In genomic region chr22:24159650-24160049, GRCh38 we compare ENCODE assay signal across 14 cellular contexts. TPM values are rescaled to one million over a fixed set of nuclear protein-coding genes. Genes with fewer than 3 reads are reported as not detected.
A peak's percentile ranks its signal among the peaks of the same experiment; 100 is the strongest.
DNase-seq lines count a peak whose midpoint lies in the region; ATAC-seq and TF ChIP-seq lines count a peak whose summit lies in the region.
"Had no signal": no experiment of that assay in that cellular context is flagged by ENCODE, and none has a peak within 500 bp of the region (broad histone marks: within the 10 kb centered on the region; RNA-seq: fewer than 3 reads in every experiment).

No MANE protein-coding gene starts in this region.

- H3K9me3 Mint-ChIP-seq in naive B cell: no peaks in the 10 kb centered on the region

- no peaks in the 10 kb centered on the region for H3K36me3 Mint-ChIP-seq in naive B cell

- H3K9ac ChIP-seq in BLaER1: no peak overlapping the region

- H3K4me2 ChIP-seq in BLaER1: peak overlapping the region; percentile 99

- peak; percentile 35 for DNase-seq in A673 (ENCODE audit: low spot score)
- DNase-seq in RWPE1 (ENCODE audit: low spot score): no peak
- DNase-seq in naive B cell: no peak
- DNase-seq in activated CD8-positive, alpha-beta memory T cell treated with anti-CD3 and anti-CD28 coated beads for 24 hours: no peak
- DNase-seq in retina: no peak
- DNase-seq: activated CD8-positive, alpha-beta memory T cell treated with anti-CD3 and anti-CD28 coated beads, Interleukin-2, amount 10 ng/mL, durations not matched to agents 7 days and 5 days; activated gamma-delta T cell treated with Interleukin-2 at 50 U/mL for 16 hours; mucosa of descending colon; NCI-H82; Peyer's patch; WERI-Rb-1 had no signal

- H3K4me1 Mint-ChIP-seq in naive B cell: peaks cover 35 to 64% (median 51%) of the 10 kb centered on the region in 3 donors

- peaks cover 45% of the 10 kb centered on the region for H3K4me1 ChIP-seq in A673 (ENCODE audit: insufficient read depth, low read length, poor library complexity, severe bottlenecking)
- peaks cover 55% of the 10 kb centered on the region for H3K4me1 ChIP-seq in BLaER1

- no peaks in the 10 kb centered on the region for H3K27me3 Mint-ChIP-seq in naive B cell
- H3K27me3 Mint-ChIP-seq: activated CD8-positive, alpha-beta memory T cell treated with anti-CD3 and anti-CD28 coated beads, Interleukin-2, amount 10 ng/mL, durations not matched to agents 7 days and 5 days had no signal

- peak overlapping the region in 5 of 8 donors; percentile 10 to 72 (median 45) for H3K4me3 Mint-ChIP-seq in naive B cell
- H3K4me3 Mint-ChIP-seq: activated CD8-positive, alpha-beta memory T cell treated with anti-CD3 and anti-CD28 coated beads, Interleukin-2, amount 10 ng/mL, durations not matched to agents 7 days and 5 days had no signal

- H3K9me3 ChIP-seq in A673 (ENCODE audit: low read depth, low read length, poor library complexity, severe bottlenecking): no peaks in the 10 kb centered on the region
- no peaks in the 10 kb centered on the region for H3K9me3 ChIP-seq in BLaER1
- H3K9me3 ChIP-seq: mucosa of descending colon, Peyer's patch had no signal

- H3K27ac ChIP-seq in A673 (ENCODE audit: low read depth, low read length, poor library complexity, severe bottlenecking) (no peak overlapping the region), BLaER1 (no peak overlapping the region), RWPE1 (peak overlapping the region; percentile 55)
- H3K27ac ChIP-seq: WERI-Rb-1 had no signal

- peaks cover 70% of the 10 kb centered on the region for H4K20me1 ChIP-seq in BLaER1

- H3K4me3 ChIP-seq in A673 (ENCODE audit: low read depth, low read length, poor library complexity, severe bottlenecking) (no peak overlapping the region), BLaER1 (no peak overlapping the region)
- H3K4me3 ChIP-seq: GM12878, mucosa of descending colon, Peyer's patch had no signal

- POLR2A ChIA-PET in A673 (lab: Charles Lee; ENCODE audit: low non-redundant PET) (no interaction called here), RWPE1 (lab: Yijun Ruan, JAX; ENCODE audit: low non-redundant PET) (no interaction called here)

- TF ChIP-seq CTCF in A673 (conservative IDR thresholded peaks at IDR 0.05; ENCODE audit: low read depth, low read length) (no peak), RWPE1 (conservative IDR thresholded peaks at IDR 0.05; ENCODE audit: low read depth) (no peak)

- H3K27me3 ChIP-seq in A673 (replicated peaks; ENCODE audit: insufficient read depth, low read depth, low read length, poor library complexity): no peaks in the 10 kb centered on the region
- H3K27me3 ChIP-seq in BLaER1: no peaks in the 10 kb centered on the region
- H3K27me3 ChIP-seq: Peyer's patch had no signal

- ATAC-seq in naive B cell (ENCODE audit: low read depth in 2 of 2): no peak
- no peak for ATAC-seq in GM21528 (IDR thresholded peaks at IDR 0.05; ENCODE audit: low FRiP score, unreplicated experiment)
- ATAC-seq: activated CD8-positive, alpha-beta memory T cell treated with anti-CD3 and anti-CD28 coated beads, Interleukin-2, amount 10 ng/mL, durations not matched to agents 7 days and 5 days; GM12878; mucosa of descending colon had no signal

- H3K36me3 ChIP-seq in A673 (ENCODE audit: insufficient read depth, low read length, poor library complexity, severe bottlenecking): peaks cover 5% of the 10 kb centered on the region
- H3K36me3 ChIP-seq in BLaER1: peaks cover 48% of the 10 kb centered on the region

- CTCF ChIA-PET in A673 (lab: Charles Lee) (no interaction called here), RWPE1 (lab: Yijun Ruan, JAX) (no interaction called here)

- no TSS peak for BruUV-seq in A673 (replicated peaks; lab: Mats Ljungman, UMichigan)

- intact Hi-C loops in A673 (cut with micrococcal nuclease; ENCODE audit: unreplicated experiment): no loop called here

- H3K27ac Mint-ChIP-seq in naive B cell: peak overlapping the region in 4 of 6 donors; percentile 11 to 92 (median 78)
- H3K27ac Mint-ChIP-seq: activated CD8-positive, alpha-beta memory T cell treated with anti-CD3 and anti-CD28 coated beads, Interleukin-2, amount 10 ng/mL, durations not matched to agents 7 days and 5 days had no signal

RNA-seq across cellular contexts. Expression of gene SUSD2, which starts 21.6 kb away (rescaled TPM):
- total RNA-seq in A673 (2021): 0.94 and 1.3 TPM in 2 replicates
- polyA plus RNA-seq in naive B cell (ENCODE audit: low read depth in 6 of 6): under 1 TPM in 1 of 6 donors, not detected in 5; 0.09 TPM
